ENCODE assay signal across 12 cellular contexts in the genomic region with DNA sequence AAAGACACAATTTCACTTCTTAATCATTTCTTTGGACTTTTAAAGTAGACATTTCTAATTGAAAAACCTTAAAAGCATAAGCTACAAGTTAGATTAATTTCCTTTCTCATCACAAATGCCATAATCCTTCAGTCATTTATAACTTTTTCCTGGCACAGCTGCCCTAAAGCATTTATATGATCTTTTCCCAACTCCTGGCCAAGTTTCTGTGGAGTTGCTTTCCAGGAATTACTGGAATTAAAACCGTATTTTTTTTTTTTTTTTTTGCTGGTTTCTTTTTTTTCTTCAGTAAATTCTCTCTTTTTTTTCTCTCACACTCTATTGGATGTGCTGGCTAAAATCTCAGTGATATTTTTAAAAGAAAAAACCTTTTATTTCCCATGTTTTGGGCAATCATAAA.
DNase-seq lines count a peak whose midpoint lies in the region; TF ChIP-seq lines count a peak whose summit lies in the region.
"Had no signal": no experiment of that assay in that cellular context is flagged by ENCODE, and none has a peak within 500 bp of the region (broad histone marks: within the 10 kb centered on the region; RNA-seq: fewer than 3 reads in every experiment).

No MANE protein-coding gene starts in this region.

- H3K4me1 ChIP-seq in adipocyte (ENCODE audit: control insufficient read depth, insufficient read depth, low read length) (peaks cover 11% of the 10 kb centered on the region), adrenal gland (replicated peaks in 1 of 2) (no peaks in the 10 kb centered on the region)
- H3K4me1 ChIP-seq: BLaER1 treated with 17β-estradiol and CSF1 and Interleukin-3, amounts not matched to agents 10 nM and 100 nM; HAP-1 had no signal

- H3K27ac ChIP-seq in adrenal gland: no peak overlapping the region
- H3K27ac ChIP-seq: BLaER1 treated with 17β-estradiol and CSF1 and Interleukin-3, amounts not matched to agents 10 nM and 100 nM had no signal

- H3K4me3 ChIP-seq in adipocyte (ENCODE audit: low read length) (no peak overlapping the region), adrenal gland (no peak overlapping the region)
- H3K4me3 ChIP-seq: BLaER1 treated with 17β-estradiol and CSF1 and Interleukin-3, amounts not matched to agents 10 nM and 100 nM; HAP-1 had no signal

- 16 to 38% (median 24%) methylated on average over 1 of the region's 1 CpG for WGBS in adrenal gland, 4 donors

- no peak for TF ChIP-seq CTCF in adrenal gland (IDR thresholded peaks at IDR 0.05)

- H3K27me3 ChIP-seq in adipocyte (replicated peaks; ENCODE audit: control insufficient read depth, insufficient read depth, low read length) (no peaks in the 10 kb centered on the region), adrenal gland (no peaks in the 10 kb centered on the region)
- H3K27me3 ChIP-seq: BLaER1 treated with 17β-estradiol and CSF1 and Interleukin-3, amounts not matched to agents 10 nM and 100 nM had no signal

- H3K9me3 ChIP-seq in adipocyte (ENCODE audit: control insufficient read depth, low read length) (peaks cover 13% of the 10 kb centered on the region), adrenal gland (replicated peaks in 1 of 3) (no peaks in the 10 kb centered on the region)

- no peak for TF ChIP-seq POLR2A in adrenal gland (IDR thresholded peaks at IDR 0.05)

- intact Hi-C loops in adrenal gland (cut with DNase I): no loop called here

- no peak overlapping the region for H3K9ac ChIP-seq in adipocyte (ENCODE audit: low read length)
- H3K9ac ChIP-seq: BLaER1 treated with 17β-estradiol and CSF1 and Interleukin-3, amounts not matched to agents 10 nM and 100 nM had no signal

- peak; percentile 16 for DNase-seq in GM04504 (ENCODE audit: low read depth)
- DNase-seq in adipocyte (ENCODE audit: low read depth): peak; percentile 29
- peak; percentile 66 for DNase-seq in fibroblast of peridontal ligament (ENCODE audit: extremely low read depth)
- peak; percentile 35 for DNase-seq in stromal cell of bone marrow (ENCODE audit: low read depth)
- DNase-seq in A172 (ENCODE audit: low spot score): no peak
- no peak for DNase-seq in NCI-H2081 (lab: John Stamatoyannopoulos, UW)
- no peak for DNase-seq in adrenal gland
- DNase-seq: CD4-positive, CD25-positive, alpha-beta regulatory T cell; DMS53; HFFc6 had no signal

- H3K36me3 ChIP-seq in adipocyte (ENCODE audit: control insufficient read depth, insufficient read depth, low read length, severe bottlenecking): no peaks in the 10 kb centered on the region
- H3K36me3 ChIP-seq in adrenal gland (replicated peaks in 1 of 2): no peaks in the 10 kb centered on the region
- H3K36me3 ChIP-seq: BLaER1 treated with 17β-estradiol and CSF1 and Interleukin-3, amounts not matched to agents 10 nM and 100 nM; HAP-1 had no signal

Comparison
In these comparisons a context has a peak if more than half of its experiments do, and no peak if none do; other contexts are left out.
1. DNase-seq: peak in GM04504 (single experiment), adipocyte (single experiment), fibroblast of peridontal ligament (single experiment) and stromal cell of bone marrow (single experiment); none in A172 (single experiment), NCI-H2081 (0 of 2) and adrenal gland (0 of 7).